7 cellular contexts compared by ENCODE assay signal in genomic region chr15:32615051-32615870, GRCh38. TPM values are rescaled to one million over a fixed set of nuclear protein-coding genes. Genes with fewer than 3 reads are reported as not detected.
DNase-seq lines count a peak whose midpoint lies in the region; ATAC-seq and TF ChIP-seq lines count a peak whose summit lies in the region.
"Not testable (repeated sequence)": the region's sequence is repeated elsewhere in the genome, so short reads cannot be mapped to it uniquely, and the experiment has no call there.

ARHGAP11A (plus strand) TSS chr15:32615504; CDS start chr15:32616212, 708 bp downstream.

- not testable (repeated sequence) for H3K4me1 ChIP-seq in NT2/D1 (ENCODE audit: insufficient read depth, insufficient read length); endocrine pancreas (ENCODE audit: control insufficient read depth, insufficient read depth, low read length); left lung
- H3K4me1 ChIP-seq in spleen: peaks cover 0 to 36% (median 7%) of the 10 kb centered on the region in 6 donors

- DNase-seq in NT2/D1 (ENCODE audit: low read depth, low spot score) (peak; percentile 27), activated T-cell treated with anti-CD3 and anti-CD28 coated beads for 24 hours (ENCODE audit: low read depth) (peak; percentile 74), left lung (peak; percentile 81 to 82), spleen (peak; percentile 93)

- not testable (repeated sequence) for TF ChIP-seq CTCF in left lung (IDR thresholded peaks at IDR 0.05)
- TF ChIP-seq CTCF in spleen (IDR thresholded peaks at IDR 0.05 in 8 of 11, conservative IDR thresholded peaks at IDR 0.05 in 3 of 11): peak in 1 of 11 experiments; percentile 15

- H3K4me3 ChIP-seq in NT2/D1 (ENCODE audit: insufficient read length, low read depth) (peak within 1 kb of the TSS; percentile 55), endocrine pancreas (ENCODE audit: control insufficient read depth, insufficient read depth, low read length) (peak within 1 kb of the TSS; percentile 68), left lung (peak within 1 kb of the TSS; percentile 44 to 54), spleen (peak within 1 kb of the TSS; percentile 41 to 74 (median 58))

- 0 to 1% (median 0%) methylated on average over 9 to 35 of the region's 43 CpGs for WGBS in spleen, 5 donors

- peak; percentile 74 for ATAC-seq in GM18517 (IDR thresholded peaks at IDR 0.05; ENCODE audit: unreplicated experiment)
- peak; percentile 71 for ATAC-seq in HG02840 (IDR thresholded peaks at IDR 0.05; ENCODE audit: low FRiP score, unreplicated experiment)
- peak; percentile 93 for ATAC-seq in left lung

- intact Hi-C loops in left lung (cut with DNase I); spleen (cut with DNase I; ENCODE audit: low total_unique reads): not testable (repeated sequence)

- peak within 1 kb of the TSS; percentile 85 to 86 for H3K27ac ChIP-seq in left lung
- peak within 1 kb of the TSS; percentile 68 to 91 (median 86) for H3K27ac ChIP-seq in spleen

- not testable (repeated sequence) for H3K9me3 ChIP-seq in NT2/D1 (ENCODE audit: insufficient read depth, low read length); endocrine pancreas (ENCODE audit: control insufficient read depth, low read length); left lung; spleen

- H3K27me3 ChIP-seq in NT2/D1 (ENCODE audit: insufficient read depth, insufficient read length); endocrine pancreas (ENCODE audit: control insufficient read depth, insufficient read depth, low read length); left lung; spleen (replicated peaks in 1 of 7): not testable (repeated sequence)

- H3K36me3 ChIP-seq in NT2/D1 (ENCODE audit: insufficient read depth, insufficient read length, low read length); endocrine pancreas (ENCODE audit: control insufficient read depth, insufficient read depth, low read length); left lung; spleen: not testable (repeated sequence)

- not testable (repeated sequence) for TF ChIP-seq POLR2A in spleen (IDR thresholded peaks at IDR 0.05)

- peak within 1 kb of the TSS; percentile 82 for H3K9ac ChIP-seq in NT2/D1 (ENCODE audit: insufficient read length, low read depth)
- H3K9ac ChIP-seq in endocrine pancreas (ENCODE audit: control insufficient read depth, insufficient read depth, low read length): not testable (repeated sequence)

RNA-seq across cellular contexts. Expression of gene ARHGAP11A, which starts in this region (rescaled TPM):
- total RNA-seq in left lung: 10 to 100 TPM in 1 of 2 donors, 1 to 10 TPM in 1; 7.3 to 11.7 TPM
- 1 to 10 TPM; 3.6 to 9.5 (median 7.3) TPM for total RNA-seq in spleen
- polyA plus RNA-seq in spleen: 1 to 10 TPM; 1.1 to 2.9 (median 1.9) TPM

Comparison
In these comparisons a context has a peak if more than half of its experiments do, and no peak if none do; other contexts are left out.
1. Peak in every context shown above with its lines: DNase-seq, ATAC-seq, H3K4me3 ChIP-seq and H3K27ac ChIP-seq.
2. DNase-seq: peak in every context shown above with its lines; median percentile 93 in spleen; 82 in left lung; 74 in activated T-cell treated with anti-CD3 and anti-CD28 coated beads for 24 hours; 27 in NT2/D1.